ENCODE assay signal across 31 cellular contexts in genomic region chr15:71973366-71973765, GRCh38.
"Had no signal": no experiment of that assay in that cellular context is flagged by ENCODE, and none has a peak within 500 bp of the region (broad histone marks: within the 10 kb centered on the region; RNA-seq: fewer than 3 reads in every experiment).

No MANE protein-coding gene starts in this region.

- H3K27me3 ChIP-seq: body of pancreas, esophagus muscularis mucosa had no signal

- H3K4me1 Mint-ChIP-seq: activated CD4-positive, alpha-beta T cell treated with anti-CD3 and anti-CD28 coated beads for 36 hours; activated CD4-positive, alpha-beta T cell treated with anti-CD3 and anti-CD28 coated beads, Interleukin-2, amount 10 ng/mL, durations not matched to agents 24 days and 14 days; activated CD8-positive, alpha-beta memory T cell treated with anti-CD3 and anti-CD28 coated beads, Interleukin-2, amount 10 ng/mL, durations not matched to agents 7 days and 5 days; activated naive CD4-positive, alpha-beta T cell treated with anti-CD3 and anti-CD28 coated beads, Interleukin-2, amount 10 ng/mL, durations not matched to agents 7 days and 5 days; activated naive CD8-positive, alpha-beta T cell treated with anti-CD3 and anti-CD28 coated beads, Interleukin-2, amount 10 ng/mL, durations not matched to agents 7 days and 5 days; T-helper 17 cell had no signal

- H3K4me3 ChIP-seq: body of pancreas, esophagus muscularis mucosa had no signal

- H3K27me3 Mint-ChIP-seq: activated CD4-positive, alpha-beta memory T cell treated with anti-CD3 and anti-CD28 coated beads for 36 hours; activated CD4-positive, alpha-beta T cell treated with anti-CD3 and anti-CD28 coated beads for 36 hours; activated CD4-positive, alpha-beta T cell treated with anti-CD3 and anti-CD28 coated beads, Interleukin-2, amount 10 ng/mL, durations not matched to agents 24 days and 14 days; activated CD8-positive, alpha-beta memory T cell treated with anti-CD3 and anti-CD28 coated beads, Interleukin-2, amount 10 ng/mL, durations not matched to agents 7 days and 5 days; activated naive CD4-positive, alpha-beta T cell treated with anti-CD3 and anti-CD28 coated beads, Interleukin-2, amount 10 ng/mL, durations not matched to agents 7 days and 5 days; activated naive CD8-positive, alpha-beta T cell treated with anti-CD3 and anti-CD28 coated beads, Interleukin-2, amount 10 ng/mL, durations not matched to agents 7 days and 5 days; effector memory CD8-positive, alpha-beta T cell; T-helper 17 cell had no signal

- ATAC-seq: activated CD4-positive, alpha-beta T cell treated with anti-CD3 and anti-CD28 coated beads for 36 hours; activated CD8-positive, alpha-beta memory T cell treated with anti-CD3 and anti-CD28 coated beads, Interleukin-2, amount 10 ng/mL, durations not matched to agents 7 days and 5 days; activated CD8-positive, alpha-beta T cell treated with anti-CD3 and anti-CD28 coated beads, Interleukin-2, amount 10 ng/mL, durations not matched to agents 7 days and 5 days; activated naive CD4-positive, alpha-beta T cell treated with anti-CD3 and anti-CD28 coated beads, Interleukin-2, amount 50 U/mL, for 72 hours; activated T-cell treated with anti-CD3 and anti-CD28 coated beads, Interleukin-2, amount 50 U/mL, for 72 hours; body of pancreas; effector memory CD8-positive, alpha-beta T cell; T-helper 17 cell had no signal

- H3K4me3 Mint-ChIP-seq: activated CD4-positive, alpha-beta memory T cell treated with anti-CD3 and anti-CD28 coated beads for 36 hours; activated CD4-positive, alpha-beta T cell treated with anti-CD3 and anti-CD28 coated beads for 36 hours; activated CD4-positive, alpha-beta T cell treated with anti-CD3 and anti-CD28 coated beads, Interleukin-2, amount 10 ng/mL, durations not matched to agents 24 days and 14 days; activated CD8-positive, alpha-beta memory T cell treated with anti-CD3 and anti-CD28 coated beads, Interleukin-2, amount 10 ng/mL, durations not matched to agents 7 days and 5 days; activated CD8-positive, alpha-beta T cell treated with anti-CD3 and anti-CD28 coated beads, Interleukin-2, amount 10 ng/mL, durations not matched to agents 7 days and 5 days; activated naive CD4-positive, alpha-beta T cell treated with anti-CD3 and anti-CD28 coated beads, Interleukin-2, amount 10 ng/mL, durations not matched to agents 7 days and 5 days; activated naive CD8-positive, alpha-beta T cell treated with anti-CD3 and anti-CD28 coated beads, Interleukin-2, amount 10 ng/mL, durations not matched to agents 7 days and 5 days; activated T-cell treated with anti-CD3 and anti-CD28 coated beads, Interleukin-2, amount 50 U/mL, for 72 hours; effector memory CD8-positive, alpha-beta T cell; T-helper 17 cell; T-helper 2 cell treated with Interferon-gamma antibody and Interleukin-4, amounts not matched to agents 5 μg/mL and 100 μg/mL, for 36 hours had no signal

- H3K27ac ChIP-seq: body of pancreas, esophagus muscularis mucosa had no signal

- DNase-seq: activated CD4-positive, alpha-beta memory T cell treated with anti-CD3 and anti-CD28 coated beads for 36 hours; activated CD4-positive, alpha-beta T cell treated with anti-CD3 and anti-CD28 coated beads for 36 hours; activated CD4-positive, alpha-beta T cell treated with anti-CD3 and anti-CD28 coated beads, Interleukin-2, amount 10 ng/mL, durations not matched to agents 24 days and 14 days; activated CD4-positive, CD25-positive, alpha-beta regulatory T cell; activated CD4-positive, CD25-positive, alpha-beta regulatory T cell treated with anti-CD3 and anti-CD28 coated beads, Interleukin-2, amount 50 U/mL, for 72 hours; activated CD8-positive, alpha-beta memory T cell treated with anti-CD3 and anti-CD28 coated beads, Interleukin-2, amount 10 ng/mL, durations not matched to agents 7 days and 5 days; activated CD8-positive, alpha-beta memory T cell treated with anti-CD3 and anti-CD28 coated beads, Interleukin-2, amount 50 U/mL, for 4 hours; activated CD8-positive, alpha-beta T cell treated with anti-CD3 and anti-CD28 coated beads, Interleukin-2, amount 10 ng/mL, durations not matched to agents 7 days and 5 days; activated gamma-delta T cell; activated naive CD4-positive, alpha-beta T cell; activated naive CD4-positive, alpha-beta T cell treated with anti-CD3 and anti-CD28 coated beads, Interleukin-2, amount 10 ng/mL, durations not matched to agents 7 days and 5 days; activated naive CD8-positive, alpha-beta T cell treated with anti-CD3 and anti-CD28 coated beads, Interleukin-2, amount 10 ng/mL, durations not matched to agents 7 days and 5 days; activated T-cell treated with anti-CD3 and anti-CD28 coated beads, Interleukin-2, amount 50 U/mL, for 1 hour; activated T-cell treated with anti-CD3 and anti-CD28 coated beads, Interleukin-2, amount 50 U/mL, for 72 hours; amniotic stem cell; aorta; body of pancreas; caudate nucleus; cortex of kidney; dermis blood vessel endothelial cell; effector CD4-positive, alpha-beta T cell; effector memory CD8-positive, alpha-beta T cell; erythroblast; foreskin fibroblast; head of caudate nucleus; T-helper 1 cell; T-helper 17 cell; T1000 had no signal

- H3K9me3 ChIP-seq: body of pancreas, esophagus muscularis mucosa had no signal

- H3K4me1 ChIP-seq: body of pancreas, esophagus muscularis mucosa had no signal

- H3K36me3 Mint-ChIP-seq: activated CD8-positive, alpha-beta memory T cell treated with anti-CD3 and anti-CD28 coated beads, Interleukin-2, amount 10 ng/mL, durations not matched to agents 7 days and 5 days; activated naive CD4-positive, alpha-beta T cell treated with anti-CD3 and anti-CD28 coated beads, Interleukin-2, amount 50 U/mL, for 72 hours; activated naive CD8-positive, alpha-beta T cell treated with anti-CD3 and anti-CD28 coated beads, Interleukin-2, amount 10 ng/mL, durations not matched to agents 7 days and 5 days had no signal

- H3K9me3 Mint-ChIP-seq: activated CD4-positive, alpha-beta memory T cell treated with anti-CD3 and anti-CD28 coated beads for 36 hours; activated CD4-positive, alpha-beta T cell treated with anti-CD3 and anti-CD28 coated beads, Interleukin-2, amount 10 ng/mL, durations not matched to agents 24 days and 14 days; activated naive CD4-positive, alpha-beta T cell treated with anti-CD3 and anti-CD28 coated beads, Interleukin-2, amount 10 ng/mL, durations not matched to agents 7 days and 5 days; activated naive CD4-positive, alpha-beta T cell treated with anti-CD3 and anti-CD28 coated beads, Interleukin-2, amount 50 U/mL, for 72 hours; activated naive CD8-positive, alpha-beta T cell treated with anti-CD3 and anti-CD28 coated beads, Interleukin-2, amount 10 ng/mL, durations not matched to agents 7 days and 5 days; activated T-cell treated with anti-CD3 and anti-CD28 coated beads, Interleukin-2, amount 50 U/mL, for 72 hours; effector memory CD8-positive, alpha-beta T cell; T-helper 2 cell treated with Interferon-gamma antibody and Interleukin-4, amounts not matched to agents 5 μg/mL and 100 μg/mL, for 36 hours had no signal

- H3K27ac Mint-ChIP-seq: activated CD4-positive, alpha-beta memory T cell treated with anti-CD3 and anti-CD28 coated beads for 36 hours; activated CD4-positive, alpha-beta T cell treated with anti-CD3 and anti-CD28 coated beads for 36 hours; activated CD4-positive, alpha-beta T cell treated with anti-CD3 and anti-CD28 coated beads, Interleukin-2, amount 10 ng/mL, durations not matched to agents 24 days and 14 days; activated CD8-positive, alpha-beta memory T cell treated with anti-CD3 and anti-CD28 coated beads, Interleukin-2, amount 10 ng/mL, durations not matched to agents 7 days and 5 days; activated CD8-positive, alpha-beta T cell treated with anti-CD3 and anti-CD28 coated beads, Interleukin-2, amount 10 ng/mL, durations not matched to agents 7 days and 5 days; activated naive CD4-positive, alpha-beta T cell treated with anti-CD3 and anti-CD28 coated beads, Interleukin-2, amount 10 ng/mL, durations not matched to agents 7 days and 5 days; activated naive CD4-positive, alpha-beta T cell treated with anti-CD3 and anti-CD28 coated beads, Interleukin-2, amount 50 U/mL, for 72 hours; activated naive CD8-positive, alpha-beta T cell treated with anti-CD3 and anti-CD28 coated beads, Interleukin-2, amount 10 ng/mL, durations not matched to agents 7 days and 5 days; activated T-cell treated with anti-CD3 and anti-CD28 coated beads, Interleukin-2, amount 50 U/mL, for 72 hours; effector memory CD8-positive, alpha-beta T cell; T-helper 17 cell; T-helper 2 cell treated with Interferon-gamma antibody and Interleukin-4, amounts not matched to agents 5 μg/mL and 100 μg/mL, for 36 hours had no signal
